In genomic region chr3:100179692-100180349, GRCh38 we compare ENCODE assay signal across 31 cellular contexts.
"Had no signal": no experiment of that assay in that cellular context is flagged by ENCODE, and none has a peak within 500 bp of the region (broad histone marks: within the 10 kb centered on the region; RNA-seq: fewer than 3 reads in every experiment).

No MANE protein-coding gene starts in this region.

- ATAC-seq: activated CD8-positive, alpha-beta T cell treated with anti-CD3 and anti-CD28 coated beads for 36 hours; activated T-cell treated with anti-CD3 and anti-CD28 coated beads, Interleukin-2, amount 50 U/mL, for 72 hours; activated T-helper 17 cell treated with anti-CD3 and anti-CD28 coated beads, Interleukin-2, amount 50 U/mL, for 72 hours had no signal

- H3K27me3 ChIP-seq: ascending aorta, MG63 had no signal

- H3K4me1 ChIP-seq: ascending aorta had no signal

- H3K27me3 Mint-ChIP-seq: activated B cell treated with CpG ODN at 0.5 μM for 24 hours; activated CD4-positive, alpha-beta T cell treated with anti-CD3 and anti-CD28 coated beads, Interleukin-2, amount 10 ng/mL, durations not matched to agents 24 days and 14 days; activated CD8-positive, alpha-beta T cell treated with anti-CD3 and anti-CD28 coated beads for 36 hours; activated naive CD4-positive, alpha-beta T cell treated with anti-CD3 and anti-CD28 coated beads, Interleukin-2, amount 50 U/mL, for 24 hours; activated naive CD8-positive, alpha-beta T cell treated with anti-CD3 and anti-CD28 coated beads, Interleukin-2, amount 10 ng/mL, durations not matched to agents 7 days and 5 days; activated T-helper 17 cell treated with anti-CD3 and anti-CD28 coated beads, Interleukin-2, amount 50 U/mL, for 72 hours had no signal

- H3K27ac ChIP-seq: ascending aorta, VCaP had no signal

- H3K4me3 ChIP-seq: ascending aorta, MG63 had no signal

- H3K4me1 Mint-ChIP-seq: activated B cell treated with CpG ODN at 0.5 μM for 24 hours; activated naive CD4-positive, alpha-beta T cell treated with anti-CD3 and anti-CD28 coated beads, Interleukin-2, amount 50 U/mL, for 24 hours; activated T-helper 17 cell treated with anti-CD3 and anti-CD28 coated beads, Interleukin-2, amount 50 U/mL, for 72 hours had no signal

- DNase-seq: activated B cell treated with CpG ODN at 0.5 μM for 24 hours; activated CD4-positive, alpha-beta T cell treated with anti-CD3 and anti-CD28 coated beads, Interleukin-2, amount 10 ng/mL, durations not matched to agents 24 days and 14 days; activated CD4-positive, alpha-beta T cell treated with anti-CD3 and anti-CD28 coated beads, Interleukin-2, amount 50 U/mL, for 4 hours; activated CD4-positive, CD25-positive, alpha-beta regulatory T cell treated with anti-CD3 and anti-CD28 coated beads, Interleukin-2, amount 50 U/mL, for 72 hours; activated CD8-positive, alpha-beta T cell treated with anti-CD3 and anti-CD28 coated beads for 36 hours; activated effector memory CD4-positive, alpha-beta T cell treated with anti-CD3 and anti-CD28 coated beads, Interleukin-2, amount 50 U/mL, for 16 hours; activated naive CD4-positive, alpha-beta T cell; activated naive CD8-positive, alpha-beta T cell treated with anti-CD3 and anti-CD28 coated beads, Interleukin-2, amount 10 ng/mL, durations not matched to agents 7 days and 5 days; activated T-cell treated with anti-CD3 and anti-CD28 coated beads, Interleukin-2, amount 50 U/mL, for 1 hour; activated T-cell treated with anti-CD3 and anti-CD28 coated beads, Interleukin-2, amount 50 U/mL, for 72 hours; amygdala; MG63; NCI-H1048; NCI-H1105 treated with DMSO at 0.1 percent for 48 hours; NCI-H1436; NCI-H1694; NCI-H1930; NCI-H2081 treated with DMSO at 0.1 percent for 48 hours; NCI-H2171; NCI-H510A; NCI-H526; NCI-H748 treated with DMSO at 0.1 percent for 48 hours; OCI-M1; Right ventricle myocardium superior; SW 1271; T-helper 1 cell; T-helper 9 cell had no signal

- H3K4me3 Mint-ChIP-seq: activated B cell treated with CpG ODN at 0.5 μM for 24 hours; activated CD4-positive, alpha-beta T cell treated with anti-CD3 and anti-CD28 coated beads, Interleukin-2, amount 10 ng/mL, durations not matched to agents 24 days and 14 days; activated CD8-positive, alpha-beta T cell treated with anti-CD3 and anti-CD28 coated beads for 36 hours; activated naive CD4-positive, alpha-beta T cell treated with anti-CD3 and anti-CD28 coated beads, Interleukin-2, amount 50 U/mL, for 24 hours; activated naive CD8-positive, alpha-beta T cell treated with anti-CD3 and anti-CD28 coated beads, Interleukin-2, amount 10 ng/mL, durations not matched to agents 7 days and 5 days; activated T-cell treated with anti-CD3 and anti-CD28 coated beads, Interleukin-2, amount 50 U/mL, for 72 hours; activated T-helper 17 cell treated with anti-CD3 and anti-CD28 coated beads, Interleukin-2, amount 50 U/mL, for 72 hours had no signal

- H3K27ac Mint-ChIP-seq: activated B cell treated with CpG ODN at 0.5 μM for 24 hours; activated CD4-positive, alpha-beta T cell treated with anti-CD3 and anti-CD28 coated beads, Interleukin-2, amount 10 ng/mL, durations not matched to agents 24 days and 14 days; activated CD8-positive, alpha-beta T cell treated with anti-CD3 and anti-CD28 coated beads for 36 hours; activated naive CD4-positive, alpha-beta T cell treated with anti-CD3 and anti-CD28 coated beads, Interleukin-2, amount 50 U/mL, for 24 hours; activated naive CD8-positive, alpha-beta T cell treated with anti-CD3 and anti-CD28 coated beads, Interleukin-2, amount 10 ng/mL, durations not matched to agents 7 days and 5 days; activated T-cell treated with anti-CD3 and anti-CD28 coated beads, Interleukin-2, amount 50 U/mL, for 72 hours; activated T-helper 17 cell treated with anti-CD3 and anti-CD28 coated beads, Interleukin-2, amount 50 U/mL, for 72 hours had no signal

- H3K9me3 Mint-ChIP-seq: activated naive CD4-positive, alpha-beta T cell treated with anti-CD3 and anti-CD28 coated beads, Interleukin-2, amount 50 U/mL, for 24 hours had no signal
